In the genomic region with DNA sequence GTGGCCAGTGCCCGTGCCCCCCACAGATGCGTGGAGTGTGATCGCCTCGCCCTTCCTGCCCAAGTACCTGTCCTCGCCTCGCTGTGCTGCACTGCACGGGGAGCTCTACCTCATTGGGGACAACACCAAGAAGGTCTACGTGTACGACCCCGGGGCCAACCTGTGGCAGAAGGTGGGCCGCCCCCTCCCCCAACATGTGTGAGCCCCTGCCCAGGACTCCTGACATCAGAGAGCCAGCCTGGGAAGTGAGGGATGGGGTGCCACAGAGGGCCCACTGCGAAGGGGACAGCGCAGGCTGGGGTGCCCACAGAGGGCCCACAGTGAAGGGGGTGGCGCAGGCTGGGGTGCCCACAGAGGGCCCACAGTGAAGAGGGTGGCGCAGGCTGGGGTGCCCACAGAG, we compare ENCODE assay signal across 26 cellular contexts. TPM values are rescaled to one million over a fixed set of nuclear protein-coding genes. Genes with fewer than 3 reads are reported as not detected.
"Had no signal": no experiment of that assay in that cellular context is flagged by ENCODE, and none has a peak within 500 bp of the region (broad histone marks: within the 10 kb centered on the region; RNA-seq: fewer than 3 reads in every experiment).

No MANE protein-coding gene starts in this region.

- ATAC-seq: heart left ventricle; natural killer cell; sciatic nerve; stimulated activated effector memory CD8-positive, alpha-beta T cell treated with anti-CD3 and anti-CD28 coated beads, Interleukin-12 subunit alpha, Interleukin-12 subunit beta, amount 100 ng/mL, for 72 hours had no signal

- H3K27me3 ChIP-seq: heart left ventricle, hepatocyte, neural progenitor cell, ovary, spleen, suprapubic skin, tibial artery, upper lobe of right lung had no signal

- H3K79me2 ChIP-seq: hepatocyte had no signal

- H3K4me1 ChIP-seq: prostate gland, upper lobe of right lung had no signal

- H3K9me3 ChIP-seq: heart left ventricle, left ventricle myocardium inferior, ovary, prostate gland, spleen, suprapubic skin, thoracic aorta, tibial artery, upper lobe of right lung had no signal

- H3K9ac ChIP-seq: neural progenitor cell had no signal

- H3K27ac ChIP-seq: heart left ventricle, hepatocyte, left ventricle myocardium inferior, neural progenitor cell, ovary, prostate gland, spleen, suprapubic skin, thoracic aorta, tibial artery, upper lobe of right lung had no signal

- H2AFZ ChIP-seq: hepatocyte, neural progenitor cell had no signal

- H3K4me2 ChIP-seq: hepatocyte, neural progenitor cell had no signal

- H3K36me3 ChIP-seq: neural progenitor cell, ovary, prostate gland, spleen, suprapubic skin, thoracic aorta, upper lobe of right lung had no signal

- DNase-seq: heart left ventricle; islet precursor cell; left ventricle myocardium inferior; mesendoderm; naive B cell; natural killer cell; nephron progenitor cell; ovary; small intestine; spleen; stimulated activated CD4-positive, alpha-beta T cell treated with anti-CD3 and anti-CD28 coated beads, Interleukin-4, amount 100 ng/mL, for 24 hours; stimulated activated naive CD4-positive, alpha-beta T cell; tibial artery; trophoblast cell; upper lobe of right lung had no signal

- FAIRE-seq: small intestine, urothelium cell line had no signal

- H3K4me3 ChIP-seq: heart left ventricle, hepatocyte, left ventricle myocardium inferior, lung, neural progenitor cell, ovary, prostate gland, spleen, suprapubic skin, thoracic aorta, tibial artery, upper lobe of right lung had no signal

RNA-seq across cellular contexts. Expression of a gene that starts 9.8 kb away (rescaled TPM):
- total RNA-seq: lower leg skin, suprapubic skin, upper lobe of right lung had no signal

RNA-seq across cellular contexts. Expression of a gene that starts 10.5 kb away (rescaled TPM):
- total RNA-seq: hepatocyte, mononuclear cell, natural killer cell had no signal

RNA-seq across cellular contexts. Expression of a gene that starts 48.8 kb away (rescaled TPM):
- total RNA-seq: left ventricle myocardium inferior, natural killer cell, sciatic nerve had no signal
